Comparison of ENCODE assay signal across 17 cellular contexts in the genomic region with DNA sequence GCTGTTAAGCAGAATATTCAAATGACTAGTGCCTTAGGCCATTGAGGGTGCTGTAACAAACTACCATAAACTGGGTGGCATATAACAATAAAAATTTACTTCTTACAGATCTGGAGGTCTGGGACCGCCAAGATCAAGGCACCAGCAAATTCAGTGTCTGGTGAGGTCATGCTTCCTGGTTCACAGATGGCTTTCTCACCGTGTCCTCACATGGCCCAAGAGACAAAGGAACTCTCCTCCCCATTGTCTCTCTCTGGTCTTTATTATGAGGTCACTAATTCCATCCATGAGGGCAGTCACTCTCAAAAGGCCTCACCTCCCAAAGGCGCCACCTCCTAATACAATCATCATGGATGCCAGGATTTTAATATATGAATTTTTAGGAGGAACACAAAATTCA.
"Had no signal": no experiment of that assay in that cellular context is flagged by ENCODE, and none has a peak within 500 bp of the region (broad histone marks: within the 10 kb centered on the region; RNA-seq: fewer than 3 reads in every experiment).

No MANE protein-coding gene starts in this region.

- H3K4me1 ChIP-seq: parathyroid adenoma, upper lobe of right lung had no signal

- H3K27me3 Mint-ChIP-seq: activated naive CD8-positive, alpha-beta T cell treated with anti-CD3 and anti-CD28 coated beads, Interleukin-2, amount 50 U/mL, for 24 hours; brain; naive thymus-derived CD8-positive, alpha-beta T cell; stimulated activated naive B cell treated with anti-CD40 and anti-IgM and Interleukin-4, amounts not matched to agents 10 μg/mL and 1 μg/mL and 100 μg/mL, for 72 hours had no signal

- H3K4me1 Mint-ChIP-seq: activated naive CD4-positive, alpha-beta T cell treated with anti-CD3 and anti-CD28 coated beads, Interleukin-2, amount 10 ng/mL, durations not matched to agents 7 days and 5 days; naive thymus-derived CD8-positive, alpha-beta T cell had no signal

- H3K9me3 Mint-ChIP-seq: activated naive CD4-positive, alpha-beta T cell treated with anti-CD3 and anti-CD28 coated beads, Interleukin-2, amount 10 ng/mL, durations not matched to agents 7 days and 5 days; activated naive CD8-positive, alpha-beta T cell treated with anti-CD3 and anti-CD28 coated beads, Interleukin-2, amount 50 U/mL, for 24 hours; naive thymus-derived CD8-positive, alpha-beta T cell; stimulated activated naive B cell treated with anti-CD40 and anti-IgM and Interleukin-4, amounts not matched to agents 10 μg/mL and 1 μg/mL and 100 μg/mL, for 72 hours had no signal

- H3K27ac Mint-ChIP-seq: activated naive CD4-positive, alpha-beta T cell treated with anti-CD3 and anti-CD28 coated beads, Interleukin-2, amount 10 ng/mL, durations not matched to agents 7 days and 5 days; activated naive CD8-positive, alpha-beta T cell treated with anti-CD3 and anti-CD28 coated beads, Interleukin-2, amount 50 U/mL, for 24 hours; brain; naive thymus-derived CD8-positive, alpha-beta T cell; stimulated activated naive B cell treated with anti-CD40 and anti-IgM and Interleukin-4, amounts not matched to agents 10 μg/mL and 1 μg/mL and 100 μg/mL, for 72 hours had no signal

- H3K9ac ChIP-seq: parathyroid adenoma had no signal

- H3K4me3 ChIP-seq: coronary artery, thoracic aorta, upper lobe of right lung had no signal

- H3K36me3 Mint-ChIP-seq: activated naive CD4-positive, alpha-beta T cell treated with anti-CD3 and anti-CD28 coated beads, Interleukin-2, amount 10 ng/mL, durations not matched to agents 7 days and 5 days; brain; naive thymus-derived CD8-positive, alpha-beta T cell; stimulated activated naive B cell treated with anti-CD40 and anti-IgM and Interleukin-4, amounts not matched to agents 10 μg/mL and 1 μg/mL and 100 μg/mL, for 72 hours had no signal

- H3K4me3 Mint-ChIP-seq: activated naive CD4-positive, alpha-beta T cell treated with anti-CD3 and anti-CD28 coated beads, Interleukin-2, amount 10 ng/mL, durations not matched to agents 7 days and 5 days; activated naive CD8-positive, alpha-beta T cell treated with anti-CD3 and anti-CD28 coated beads, Interleukin-2, amount 50 U/mL, for 24 hours; brain; naive thymus-derived CD8-positive, alpha-beta T cell; stimulated activated naive B cell treated with anti-CD40 and anti-IgM and Interleukin-4, amounts not matched to agents 10 μg/mL and 1 μg/mL and 100 μg/mL, for 72 hours had no signal

- H3K79me2 ChIP-seq: parathyroid adenoma had no signal

- H3K27me3 ChIP-seq: neutrophil, upper lobe of right lung had no signal

- H3K27ac ChIP-seq: coronary artery, neutrophil, parathyroid adenoma, thoracic aorta, upper lobe of right lung, VCaP had no signal

- DNase-seq: activated CD4-positive, CD25-positive, alpha-beta regulatory T cell treated with anti-CD3 and anti-CD28 coated beads, Interleukin-2, amount 50 U/mL, for 72 hours; activated CD8-positive, alpha-beta memory T cell treated with anti-CD3 and anti-CD28 coated beads for 24 hours; activated CD8-positive, alpha-beta memory T cell treated with anti-CD3 and anti-CD28 coated beads, Interleukin-2, amount 50 U/mL, for 48 hours; activated effector memory CD4-positive, alpha-beta T cell treated with Interleukin-2 at 50 U/mL for 16 hours; caudate nucleus; effector CD4-positive, alpha-beta T cell; stimulated activated naive B cell treated with anti-CD40 and anti-IgM and Interleukin-4, amounts not matched to agents 10 μg/mL and 1 μg/mL and 100 μg/mL, for 72 hours; upper lobe of right lung had no signal

- H3K36me3 ChIP-seq: neutrophil, thoracic aorta, upper lobe of right lung had no signal

- ATAC-seq: activated naive CD8-positive, alpha-beta T cell treated with anti-CD3 and anti-CD28 coated beads, Interleukin-2, amount 50 U/mL, for 24 hours; naive thymus-derived CD8-positive, alpha-beta T cell had no signal
